ENCODE assay signal across 26 cellular contexts in genomic region chr19:40157059-40157458, GRCh38.
"Had no signal": no experiment of that assay in that cellular context is flagged by ENCODE, and none has a peak within 500 bp of the region (broad histone marks: within the 10 kb centered on the region; RNA-seq: fewer than 3 reads in every experiment).

No MANE protein-coding gene starts in this region.

- H3K27me3 Mint-ChIP-seq: naive B cell; stimulated activated naive CD8-positive, alpha-beta T cell treated with anti-CD3 and anti-CD28 coated beads, Interleukin-15, amount 100 ng/mL, for 72 hours had no signal

- H3K27ac Mint-ChIP-seq: dendritic cell treated with granulocyte-macrophage colony-stimulating factor and Interleukin-4, amounts not matched to agents 40 ng/mL and 50 ng/mL, for 4 days; memory B cell; stimulated activated naive CD8-positive, alpha-beta T cell treated with anti-CD3 and anti-CD28 coated beads, Interleukin-15, amount 100 ng/mL, for 72 hours had no signal

- H3K4me3 Mint-ChIP-seq: dendritic cell treated with granulocyte-macrophage colony-stimulating factor and Interleukin-4, amounts not matched to agents 40 ng/mL and 50 ng/mL, for 4 days; memory B cell; stimulated activated naive CD8-positive, alpha-beta T cell treated with anti-CD3 and anti-CD28 coated beads, Interleukin-15, amount 100 ng/mL, for 72 hours had no signal

- H3K36me3 Mint-ChIP-seq: memory B cell, naive B cell had no signal

- DNase-seq: colonic mucosa; effector CD8-positive, alpha-beta T cell; foreskin keratinocyte; glutamatergic neuron; heart right ventricle; hypothalamus; naive B cell; occipital lobe; ovary; posterior cingulate gyrus; psoas muscle; right cardiac atrium; sigmoid colon; stimulated activated CD4-positive, alpha-beta T cell treated with anti-CD3 and anti-CD28 coated beads, Interleukin-4, amount 100 ng/mL, for 4 hours; stimulated activated naive CD4-positive, alpha-beta T cell; stimulated activated naive CD8-positive, alpha-beta T cell treated with anti-CD3 and anti-CD28 coated beads, Interleukin-15, amount 100 ng/mL, for 72 hours; thyroid gland; trophoblast cell had no signal

- H3K36me3 ChIP-seq: colonic mucosa, esophagus muscularis mucosa, heart right ventricle, ovary, sigmoid colon, thyroid gland, vagina had no signal

- H3K27ac ChIP-seq: colonic mucosa, esophagus muscularis mucosa, foreskin keratinocyte, heart right ventricle, ovary, psoas muscle, sigmoid colon, thyroid gland, vagina had no signal

- H3K4me3 ChIP-seq: colonic mucosa, esophagus muscularis mucosa, heart right ventricle, lung, ovary, psoas muscle, sigmoid colon, thyroid gland, vagina had no signal

- H3K4me1 ChIP-seq: colonic mucosa, esophagus muscularis mucosa, foreskin keratinocyte, heart right ventricle, psoas muscle, sigmoid colon, thyroid gland, vagina had no signal

- ATAC-seq: foreskin keratinocyte; heart right ventricle; left lobe of liver; psoas muscle; right cardiac atrium; stimulated activated naive CD8-positive, alpha-beta T cell treated with anti-CD3 and anti-CD28 coated beads, Interleukin-15, amount 100 ng/mL, for 72 hours had no signal

- H3K9me3 ChIP-seq: colonic mucosa, esophagus muscularis mucosa, heart right ventricle, ovary, psoas muscle, sigmoid colon, thyroid gland, vagina had no signal

- FAIRE-seq: endothelial cell of umbilical vein, keratinocyte had no signal

- H3K9me3 Mint-ChIP-seq: memory B cell; naive B cell; stimulated activated naive CD8-positive, alpha-beta T cell treated with anti-CD3 and anti-CD28 coated beads, Interleukin-15, amount 100 ng/mL, for 72 hours had no signal
